In genomic region chr6:142942805-142943227, GRCh38 we compare ENCODE assay signal across 1 cellular context.
A peak's percentile ranks its signal among the peaks of the same experiment; 100 is the strongest.
TF ChIP-seq lines count a peak whose summit lies in the region.

No MANE protein-coding gene starts in this region.

TF ChIP-seq in HepG2, 621 proteins besides CTCF, POLR2A, EP300 and RAD21 (continued from another document and continues in another):
- TF ChIP-seq SUZ12 (IDR thresholded peaks at IDR 0.05; ENCODE audit: low read depth, low read length) = no peak
- no peak for TF ChIP-seq KDM3A (CRISPR knock-in tag; IDR thresholded peaks at IDR 0.05; ENCODE audit: low read depth)
- TF ChIP-seq HES4 (CRISPR knock-in tag; IDR thresholded peaks at IDR 0.05; ENCODE audit: borderline replicate concordance) = no peak
- TF ChIP-seq, protein P1, sequence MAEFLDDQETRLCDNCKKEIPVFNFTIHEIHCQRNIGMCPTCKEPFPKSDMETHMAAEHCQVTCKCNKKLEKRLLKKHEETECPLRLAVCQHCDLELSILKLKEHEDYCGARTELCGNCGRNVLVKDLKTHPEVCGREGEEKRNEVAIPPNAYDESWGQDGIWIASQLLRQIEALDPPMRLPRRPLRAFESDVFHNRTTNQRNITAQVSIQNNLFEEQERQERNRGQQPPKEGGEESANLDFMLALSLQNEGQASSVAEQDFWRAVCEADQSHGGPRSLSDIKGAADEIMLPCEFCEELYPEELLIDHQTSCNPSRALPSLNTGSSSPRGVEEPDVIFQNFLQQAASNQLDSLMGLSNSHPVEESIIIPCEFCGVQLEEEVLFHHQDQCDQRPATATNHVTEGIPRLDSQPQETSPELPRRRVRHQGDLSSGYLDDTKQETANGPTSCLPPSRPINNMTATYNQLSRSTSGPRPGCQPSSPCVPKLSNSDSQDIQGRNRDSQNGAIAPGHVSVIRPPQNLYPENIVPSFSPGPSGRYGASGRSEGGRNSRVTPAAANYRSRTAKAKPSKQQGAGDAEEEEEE (CRISPR knock-in tag; IDR thresholded peaks at IDR 0.05; ENCODE audit: borderline replicate concordance) = no peak
- TF ChIP-seq ZNF850 (CRISPR knock-in tag; conservative IDR thresholded peaks at IDR 0.05) = no peak
- no peak for TF ChIP-seq ZNF691 (CRISPR knock-in tag; IDR thresholded peaks at IDR 0.05; ENCODE audit: borderline replicate concordance, low read depth)
- TF ChIP-seq UBTF (CRISPR knock-in tag; IDR thresholded peaks at IDR 0.05) = no peak
- no peak for TF ChIP-seq ZSCAN25 (CRISPR knock-in tag; IDR thresholded peaks at IDR 0.05)
- TF ChIP-seq FOXJ3 (CRISPR knock-in tag; IDR thresholded peaks at IDR 0.05; ENCODE audit: borderline replicate concordance) = 0 out of 2 replicates have a peak, but pooled peaks have one; percentile 57
- TF ChIP-seq SOX5 (CRISPR knock-in tag; IDR thresholded peaks at IDR 0.05; ENCODE audit: borderline replicate concordance) = peak; percentile 79
- no peak for TF ChIP-seq MIER3 (CRISPR knock-in tag; IDR thresholded peaks at IDR 0.05; ENCODE audit: borderline replicate concordance)
- TF ChIP-seq, protein P2, sequence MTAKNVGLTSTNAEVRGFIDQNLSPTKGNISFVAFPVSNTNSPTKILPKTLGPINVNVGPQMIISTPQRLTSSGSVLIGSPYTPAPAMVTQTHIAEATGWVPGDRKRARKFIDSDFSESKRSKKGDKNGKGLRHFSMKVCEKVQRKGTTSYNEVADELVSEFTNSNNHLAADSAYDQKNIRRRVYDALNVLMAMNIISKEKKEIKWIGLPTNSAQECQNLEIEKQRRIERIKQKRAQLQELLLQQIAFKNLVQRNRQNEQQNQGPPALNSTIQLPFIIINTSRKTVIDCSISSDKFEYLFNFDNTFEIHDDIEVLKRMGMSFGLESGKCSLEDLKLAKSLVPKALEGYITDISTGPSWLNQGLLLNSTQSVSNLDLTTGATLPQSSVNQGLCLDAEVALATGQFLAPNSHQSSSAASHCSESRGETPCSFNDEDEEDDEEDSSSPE (CRISPR knock-in tag; IDR thresholded peaks at IDR 0.05) = no peak
- TF ChIP-seq KAT8 (CRISPR knock-in tag; IDR thresholded peaks at IDR 0.05) = peak; percentile 64; the same call in 1 of the 2 replicates
- no peak; the same call in 1 of the 2 replicates for TF ChIP-seq PPARG (CRISPR knock-in tag; conservative IDR thresholded peaks at IDR 0.05)
- TF ChIP-seq FOXA1 (IDR thresholded peaks at IDR 0.05) = no peak
- peak; percentile 86 for TF ChIP-seq FOXA1 (CRISPR knock-in tag; IDR thresholded peaks at IDR 0.05)
- TF ChIP-seq, protein P3, sequence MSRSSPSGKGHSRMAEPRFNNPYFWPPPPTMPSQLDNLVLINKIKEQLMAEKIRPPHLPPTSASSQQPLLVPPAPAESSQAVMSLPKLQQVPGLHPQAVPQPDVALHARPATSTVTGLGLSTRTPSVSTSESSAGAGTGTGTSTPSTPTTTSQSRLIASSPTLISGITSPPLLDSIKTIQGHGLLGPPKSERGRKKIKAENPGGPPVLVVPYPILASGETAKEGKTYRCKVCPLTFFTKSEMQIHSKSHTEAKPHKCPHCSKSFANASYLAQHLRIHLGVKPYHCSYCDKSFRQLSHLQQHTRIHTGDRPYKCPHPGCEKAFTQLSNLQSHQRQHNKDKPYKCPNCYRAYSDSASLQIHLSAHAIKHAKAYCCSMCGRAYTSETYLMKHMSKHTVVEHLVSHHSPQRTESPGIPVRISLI (CRISPR knock-in tag; IDR thresholded peaks at IDR 0.05; ENCODE audit: borderline replicate concordance) = no peak
- TF ChIP-seq TCF7L2 (IDR thresholded peaks at IDR 0.05; ENCODE audit: low read depth, low read length) = no peak
- TF ChIP-seq ZNF816 (CRISPR knock-in tag; IDR thresholded peaks at IDR 0.05; ENCODE audit: borderline replicate concordance) = no peak
- TF ChIP-seq ZNF143 (CRISPR knock-in tag; IDR thresholded peaks at IDR 0.05) = no peak
- TF ChIP-seq, protein P4, sequence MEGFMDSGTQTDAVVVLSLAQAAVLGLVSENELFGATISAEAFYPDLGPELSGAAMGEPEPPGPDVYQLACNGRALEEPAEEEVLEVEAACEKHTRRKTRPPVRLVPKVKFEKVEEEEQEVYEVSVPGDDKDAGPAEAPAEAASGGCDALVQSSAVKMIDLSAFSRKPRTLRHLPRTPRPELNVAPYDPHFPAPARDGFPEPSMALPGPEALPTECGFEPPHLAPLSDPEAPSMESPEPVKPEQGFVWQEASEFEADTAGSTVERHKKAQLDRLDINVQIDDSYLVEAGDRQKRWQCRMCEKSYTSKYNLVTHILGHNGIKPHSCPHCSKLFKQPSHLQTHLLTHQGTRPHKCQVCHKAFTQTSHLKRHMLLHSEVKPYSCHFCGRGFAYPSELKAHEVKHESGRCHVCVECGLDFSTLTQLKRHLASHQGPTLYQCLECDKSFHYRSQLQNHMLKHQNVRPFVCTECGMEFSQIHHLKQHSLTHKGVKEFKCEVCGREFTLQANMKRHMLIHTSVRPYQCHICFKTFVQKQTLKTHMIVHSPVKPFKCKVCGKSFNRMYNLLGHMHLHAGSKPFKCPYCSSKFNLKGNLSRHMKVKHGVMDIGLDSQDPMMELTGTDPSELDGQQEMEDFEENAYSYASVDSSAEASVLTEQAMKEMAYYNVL (CRISPR knock-in tag; IDR thresholded peaks at IDR 0.05; ENCODE audit: borderline replicate concordance) = no peak
- no peak for TF ChIP-seq GFI1 (CRISPR knock-in tag; IDR thresholded peaks at IDR 0.05; ENCODE audit: borderline replicate concordance)
- no peak for TF ChIP-seq ZNF446 (CRISPR knock-in tag; IDR thresholded peaks at IDR 0.05)
- no peak for TF ChIP-seq REPIN1 (CRISPR knock-in tag; IDR thresholded peaks at IDR 0.05; ENCODE audit: borderline replicate concordance, low read depth)
- no peak for TF ChIP-seq PTBP1 (IDR thresholded peaks at IDR 0.05; ENCODE audit: low read depth, low read length, poor library complexity, severe bottlenecking)
- TF ChIP-seq ATF5 (CRISPR knock-in tag; IDR thresholded peaks at IDR 0.05; ENCODE audit: low read depth) = no peak
- TF ChIP-seq ATRX (CRISPR knock-in tag; IDR thresholded peaks at IDR 0.05; ENCODE audit: borderline replicate concordance) = no peak
- no peak for TF ChIP-seq ZNF782 (CRISPR knock-in tag; IDR thresholded peaks at IDR 0.05; ENCODE audit: borderline replicate concordance)
- TF ChIP-seq EHMT2 (IDR thresholded peaks at IDR 0.05; ENCODE audit: borderline replicate concordance, low read depth, low read length) = no peak
- TF ChIP-seq ZNF256 (CRISPR knock-in tag; conservative IDR thresholded peaks at IDR 0.05) = no peak
- no peak for TF ChIP-seq SIN3A (IDR thresholded peaks at IDR 0.05; ENCODE audit: borderline replicate concordance, low read depth, low read length)
- TF ChIP-seq ZNF607 (CRISPR knock-in tag; IDR thresholded peaks at IDR 0.05; ENCODE audit: borderline replicate concordance) = no peak
- TF ChIP-seq SOX13 (IDR thresholded peaks at IDR 0.05) = no peak
- peak in 1 of 2 experiments; percentile 85; a peak in 2 of 4 replicates for TF ChIP-seq SOX13 (CRISPR knock-in tag; conservative IDR thresholded peaks at IDR 0.05 in 1 of 2, IDR thresholded peaks at IDR 0.05 in 1 of 2)
- no peak for TF ChIP-seq ZFY (CRISPR knock-in tag; IDR thresholded peaks at IDR 0.05)
- TF ChIP-seq ZBTB7A (CRISPR knock-in tag; IDR thresholded peaks at IDR 0.05) = no peak
- TF ChIP-seq SP2 (CRISPR knock-in tag; IDR thresholded peaks at IDR 0.05) = no peak
- TF ChIP-seq ZNF253 (CRISPR knock-in tag; IDR thresholded peaks at IDR 0.05; ENCODE audit: borderline replicate concordance) = no peak
- TF ChIP-seq MLLT10 (CRISPR knock-in tag; IDR thresholded peaks at IDR 0.05) = no peak
- TF ChIP-seq ZNF576 (CRISPR knock-in tag; IDR thresholded peaks at IDR 0.05) = no peak
- no peak for TF ChIP-seq ZNF510 (CRISPR knock-in tag; IDR thresholded peaks at IDR 0.05; ENCODE audit: low read depth)
- no peak for TF ChIP-seq NR2F1 (CRISPR knock-in tag; IDR thresholded peaks at IDR 0.05)
- no peak for TF ChIP-seq SP140L (CRISPR knock-in tag; IDR thresholded peaks at IDR 0.05; ENCODE audit: borderline replicate concordance)
- TF ChIP-seq KMT2B (CRISPR knock-in tag; IDR thresholded peaks at IDR 0.05) = no peak
- no peak for TF ChIP-seq CENPX (CRISPR knock-in tag; IDR thresholded peaks at IDR 0.05)
- no peak for TF ChIP-seq DR1 (CRISPR knock-in tag; IDR thresholded peaks at IDR 0.05)
- TF ChIP-seq MIER2 (CRISPR knock-in tag; IDR thresholded peaks at IDR 0.05) = no peak
- no peak for TF ChIP-seq IKZF1 (IDR thresholded peaks at IDR 0.05)
- no peak for TF ChIP-seq CBX1 (IDR thresholded peaks at IDR 0.05; ENCODE audit: low read depth)
- TF ChIP-seq FOXP1 (IDR thresholded peaks at IDR 0.05) = no peak
- TF ChIP-seq FOXP1 (CRISPR knock-in tag; IDR thresholded peaks at IDR 0.05) = peak; percentile 71
- no peak for TF ChIP-seq ZNF737 (CRISPR knock-in tag; IDR thresholded peaks at IDR 0.05; ENCODE audit: borderline replicate concordance)
- no peak for TF ChIP-seq DZIP1 (CRISPR knock-in tag; IDR thresholded peaks at IDR 0.05)
- TF ChIP-seq, protein P5, sequence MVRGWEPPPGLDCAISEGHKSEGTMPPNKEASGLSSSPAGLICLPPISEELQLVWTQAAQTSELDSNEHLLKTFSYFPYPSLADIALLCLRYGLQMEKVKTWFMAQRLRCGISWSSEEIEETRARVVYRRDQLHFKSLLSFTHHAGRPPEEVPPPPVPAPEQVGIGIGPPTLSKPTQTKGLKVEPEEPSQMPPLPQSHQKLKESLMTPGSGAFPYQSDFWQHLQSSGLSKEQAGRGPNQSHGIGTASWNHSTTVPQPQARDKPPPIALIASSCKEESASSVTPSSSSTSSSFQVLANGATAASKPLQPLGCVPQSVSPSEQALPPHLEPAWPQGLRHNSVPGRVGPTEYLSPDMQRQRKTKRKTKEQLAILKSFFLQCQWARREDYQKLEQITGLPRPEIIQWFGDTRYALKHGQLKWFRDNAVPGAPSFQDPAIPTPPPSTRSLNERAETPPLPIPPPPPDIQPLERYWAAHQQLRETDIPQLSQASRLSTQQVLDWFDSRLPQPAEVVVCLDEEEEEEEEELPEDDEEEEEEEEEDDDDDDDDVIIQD (CRISPR knock-in tag; IDR thresholded peaks at IDR 0.05; ENCODE audit: low read depth) = no peak
- TF ChIP-seq, protein P6, sequence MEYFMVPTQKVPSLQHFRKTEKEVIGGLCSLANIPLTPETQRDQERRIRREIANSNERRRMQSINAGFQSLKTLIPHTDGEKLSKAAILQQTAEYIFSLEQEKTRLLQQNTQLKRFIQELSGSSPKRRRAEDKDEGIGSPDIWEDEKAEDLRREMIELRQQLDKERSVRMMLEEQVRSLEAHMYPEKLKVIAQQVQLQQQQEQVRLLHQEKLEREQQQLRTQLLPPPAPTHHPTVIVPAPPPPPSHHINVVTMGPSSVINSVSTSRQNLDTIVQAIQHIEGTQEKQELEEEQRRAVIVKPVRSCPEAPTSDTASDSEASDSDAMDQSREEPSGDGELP (IDR thresholded peaks at IDR 0.05; ENCODE audit: borderline replicate concordance, low read depth) = no peak
- 0 out of 2 replicates have a peak, but pooled peaks have one; percentile 15 for TF ChIP-seq TARDBP (CRISPR knock-in tag; IDR thresholded peaks at IDR 0.05)
- TF ChIP-seq ZNF556 (CRISPR knock-in tag; IDR thresholded peaks at IDR 0.05; ENCODE audit: borderline replicate concordance) = no peak
- TF ChIP-seq ATF7 (IDR thresholded peaks at IDR 0.05) = no peak
- no peak for TF ChIP-seq ATF7 (CRISPR knock-in tag; IDR thresholded peaks at IDR 0.05)
- TF ChIP-seq ZBTB42 (CRISPR knock-in tag; IDR thresholded peaks at IDR 0.05) = no peak
- TF ChIP-seq MTF1 (CRISPR knock-in tag; IDR thresholded peaks at IDR 0.05) = no peak
- TF ChIP-seq ZNF367 (CRISPR knock-in tag; IDR thresholded peaks at IDR 0.05; ENCODE audit: borderline replicate concordance) = no peak
- TF ChIP-seq SAP130 (CRISPR knock-in tag; IDR thresholded peaks at IDR 0.05; ENCODE audit: low read depth) = peak; percentile 81
